25 cellular contexts compared by ENCODE assay signal in the genomic region with DNA sequence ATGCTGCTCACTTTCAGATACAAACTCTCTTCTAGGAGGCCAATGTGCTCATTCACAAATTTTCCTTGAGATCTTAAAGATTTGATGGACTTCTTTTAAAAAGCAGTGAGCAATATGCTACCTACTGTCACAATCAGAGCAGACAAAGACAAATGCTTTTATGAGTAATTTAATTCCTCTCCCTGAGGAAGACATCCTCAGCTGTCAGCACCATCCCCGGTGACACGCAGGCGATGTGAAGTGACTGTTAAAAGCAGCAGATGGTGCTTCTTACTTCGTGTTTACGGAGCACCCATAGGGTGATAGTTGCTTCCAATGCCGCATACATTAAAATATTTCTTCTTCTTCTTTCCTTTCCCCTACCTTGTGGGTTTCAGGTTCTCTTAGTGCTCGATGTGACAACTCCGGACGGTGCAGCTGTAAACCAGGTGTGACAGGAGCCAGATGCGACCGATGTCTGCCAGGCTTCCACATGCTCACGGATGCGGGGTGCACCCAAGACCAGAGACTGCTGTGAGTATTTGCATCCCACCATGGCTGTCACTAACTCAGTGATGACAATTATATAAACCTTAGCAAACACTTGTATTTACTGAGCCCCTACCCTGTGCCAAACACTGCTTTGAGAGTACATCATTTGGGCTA. TPM values are rescaled to one million over a fixed set of nuclear protein-coding genes. Genes with fewer than 3 reads are reported as not detected.
DNase-seq lines count a peak whose midpoint lies in the region; ATAC-seq and TF ChIP-seq lines count a peak whose summit lies in the region.
"Had no signal": no experiment of that assay in that cellular context is flagged by ENCODE, and none has a peak within 500 bp of the region (broad histone marks: within the 10 kb centered on the region; RNA-seq: fewer than 3 reads in every experiment).

No MANE protein-coding gene starts in this region.

- TF ChIP-seq POLR2A in thyroid gland (IDR thresholded peaks at IDR 0.05) (no peak), sigmoid colon (IDR thresholded peaks at IDR 0.05) (no peak), suprapubic skin (IDR thresholded peaks at IDR 0.05) (no peak)

- DNase-seq in NCI-H82 (lab: John Stamatoyannopoulos, UW) (peak; percentile 78), NCI-H82 treated with DMSO at 0.1 percent for 48 hours (lab: John Stamatoyannopoulos, UW; ENCODE audit: unreplicated experiment) (no peak), NCI-H524 treated with DMSO at 0.1 percent for 48 hours (lab: John Stamatoyannopoulos, UW) (peak; percentile 55), cerebellar cortex (ENCODE audit: low spot score) (peak; percentile 35), thyroid gland (no peak), sigmoid colon (no peak), suprapubic skin (ENCODE audit: low spot score in 2 of 2) (no peak)
- DNase-seq: ACHN; activated CD4-positive, alpha-beta T cell treated with anti-CD3 and anti-CD28 coated beads for 48 hours; activated T-cell treated with anti-CD3 and anti-CD28 coated beads, Interleukin-2, amount 50 U/mL, for 4 hours; adrenal gland; Caco-2; gastrocnemius medialis; IMR-90; left ventricle myocardium inferior; NCI-H1105; NCI-H226; right lobe of liver; stimulated activated CD4-positive, alpha-beta T cell treated with anti-CD3 and anti-CD28 coated beads, Interleukin-15, amount 100 ng/mL, for 24 hours; stimulated activated naive CD8-positive, alpha-beta T cell treated with anti-CD3 and anti-CD28 coated beads, Interleukin-15, Interleukin-2, amounts not matched to agents 100 U/mL and 50 U/mL, for 24 hours had no signal

- H3K27me3 ChIP-seq in thyroid gland, result no peaks in the 10 kb centered on the region
- H3K27me3 ChIP-seq in sigmoid colon, result no peaks in the 10 kb centered on the region
- no peaks in the 10 kb centered on the region for H3K27me3 ChIP-seq in suprapubic skin
- H3K27me3 ChIP-seq: adrenal gland, BLaER1, gastrocnemius medialis, right lobe of liver had no signal

- 89 to 94% methylated on average over 13 of the region's 13 CpGs for WGBS in thyroid gland, 2 donors
- 88% methylated on average over 13 of the region's 13 CpGs for WGBS in sigmoid colon, 2 donors
- 86% methylated on average over 13 of the region's 13 CpGs for WGBS in suprapubic skin

- H3K9me3 ChIP-seq in thyroid gland (no peaks in the 10 kb centered on the region), sigmoid colon (no peaks in the 10 kb centered on the region), suprapubic skin (no peaks in the 10 kb centered on the region)
- H3K9me3 ChIP-seq: adrenal gland, BLaER1, Caco-2, gastrocnemius medialis, left ventricle myocardium inferior, right lobe of liver had no signal

- H3K27ac ChIP-seq in thyroid gland, result peak overlapping the region in 2 of 3 donors; percentile 49 to 54
- no peak overlapping the region for H3K27ac ChIP-seq in sigmoid colon
- H3K27ac ChIP-seq in suprapubic skin, result no peak overlapping the region
- H3K27ac ChIP-seq: adrenal gland, BLaER1, coronary artery, gastrocnemius medialis, left ventricle myocardium inferior, right lobe of liver, VCaP had no signal

- TF ChIP-seq CTCF in thyroid gland (IDR thresholded peaks at IDR 0.05) (no peak), sigmoid colon (IDR thresholded peaks at IDR 0.05) (no peak), suprapubic skin (IDR thresholded peaks at IDR 0.05) (no peak)

- intact Hi-C loops in thyroid gland (cut with DNase I), result no loop called here
- intact Hi-C loops in sigmoid colon (cut with DNase I), result loop anchor here (5.0 kb wide), 1 partner anchor 73 kb away; no protein-coding TSS in a partner anchor

- H3K36me3 ChIP-seq in thyroid gland, result no peaks in the 10 kb centered on the region
- H3K36me3 ChIP-seq in sigmoid colon, result no peaks in the 10 kb centered on the region
- H3K36me3 ChIP-seq in suprapubic skin, result no peaks in the 10 kb centered on the region
- H3K36me3 ChIP-seq: adrenal gland, BLaER1, gastrocnemius medialis, left ventricle myocardium inferior, right lobe of liver had no signal

- H3K4me3 ChIP-seq in thyroid gland (replicated peaks in 1 of 3) (no peak overlapping the region), sigmoid colon (no peak overlapping the region), suprapubic skin (no peak overlapping the region)
- H3K4me3 ChIP-seq: adrenal gland, BLaER1, coronary artery, gastrocnemius medialis, left ventricle myocardium inferior, right lobe of liver had no signal

- peaks cover 39 to 42% of the 10 kb centered on the region in 2 donors for H3K4me1 ChIP-seq in thyroid gland
- peaks cover 0 to 45% (median 35%) of the 10 kb centered on the region in 4 donors for H3K4me1 ChIP-seq in sigmoid colon
- H3K4me1 ChIP-seq in suprapubic skin, result peaks cover 23% of the 10 kb centered on the region
- H3K4me1 ChIP-seq: adrenal gland, Caco-2, right lobe of liver had no signal

- TF ChIP-seq EP300 in sigmoid colon (IDR thresholded peaks at IDR 0.05), result no peak
- no peak for TF ChIP-seq EP300 in suprapubic skin (IDR thresholded peaks at IDR 0.05)

- ATAC-seq in GM18502 (IDR thresholded peaks at IDR 0.05; ENCODE audit: poor library complexity, unreplicated experiment), result no peak
- ATAC-seq: activated T-cell treated with anti-CD3 and anti-CD28 coated beads, Interleukin-2, amount 50 U/mL, for 4 hours; gastrocnemius medialis; HCT116; right lobe of liver; stimulated activated naive CD8-positive, alpha-beta T cell treated with anti-CD3 and anti-CD28 coated beads, Interleukin-15, Interleukin-2, amounts not matched to agents 100 U/mL and 50 U/mL, for 24 hours had no signal

RNA-seq across cellular contexts. Expression of a gene that starts 29.1 kb away (rescaled TPM):
- total RNA-seq in thyroid gland, result 10 to 100 TPM; 24.3 to 53.4 (median 27.9) TPM
- 1 to 10 TPM; 2.6 to 5.0 (median 3.7) TPM for total RNA-seq in sigmoid colon
- polyA plus RNA-seq in sigmoid colon, result 10 to 100 TPM in 1 of 3 donors, 1 to 10 TPM in 2; 4.2 to 24.0 (median 4.8) TPM
- 10 to 100 TPM; 24.2 to 46.5 (median 35.5) TPM for total RNA-seq in suprapubic skin

Comparison
In these comparisons a context has a peak if more than half of its experiments do, and no peak if none do; other contexts are left out.
1. DNase-seq: peak in NCI-H82 (single experiment), NCI-H524 treated with DMSO at 0.1 percent for 48 hours (single experiment) and cerebellar cortex (single experiment); none in NCI-H82 treated with DMSO at 0.1 percent for 48 hours (single experiment), thyroid gland (0 of 2), sigmoid colon (single experiment) and suprapubic skin (0 of 2).
2. H3K27ac ChIP-seq: peak in thyroid gland (2 of 3); none in sigmoid colon (0 of 4) and suprapubic skin (single experiment).
3. RNA of a gene that starts 29.1 kb away (total RNA-seq): 24.2 to 46.5 TPM in suprapubic skin and 24.3 to 53.4 TPM in thyroid gland; 2.6 to 5.0 TPM in sigmoid colon; every median in the first group is over 4 times any median in the second.